ENCODE assay signal across 27 cellular contexts in genomic region chr2:111015256-111015655, GRCh38.
"Had no signal": no experiment of that assay in that cellular context is flagged by ENCODE, and none has a peak within 500 bp of the region (broad histone marks: within the 10 kb centered on the region; RNA-seq: fewer than 3 reads in every experiment).

No MANE protein-coding gene starts in this region.

- H3K4me3 ChIP-seq: cardiac muscle cell, coronary artery, dorsolateral prefrontal cortex, left ventricle myocardium inferior, lung, testis, transverse colon had no signal

- FAIRE-seq: frontal cortex, urothelium cell line had no signal

- H3K9me3 Mint-ChIP-seq: activated CD4-positive, alpha-beta T cell treated with anti-CD3 and anti-CD28 coated beads, Interleukin-2, amount 10 ng/mL, durations not matched to agents 24 days and 14 days had no signal

- ATAC-seq: activated CD8-positive, alpha-beta memory T cell treated with anti-CD3 and anti-CD28 coated beads, Interleukin-2, amount 10 ng/mL, durations not matched to agents 7 days and 5 days; right cardiac atrium had no signal

- DNase-seq: activated CD4-positive, alpha-beta memory T cell treated with anti-CD3 and anti-CD28 coated beads, Interleukin-2, amount 10 ng/mL, durations not matched to agents 7 days and 5 days; activated CD4-positive, alpha-beta T cell treated with anti-CD3 and anti-CD28 coated beads, Interleukin-2, amount 10 ng/mL, durations not matched to agents 24 days and 14 days; activated CD8-positive, alpha-beta memory T cell treated with anti-CD3 and anti-CD28 coated beads, Interleukin-2, amount 10 ng/mL, durations not matched to agents 7 days and 5 days; activated gamma-delta T cell; anterior cingulate cortex; cerebellar nuclear complex; dorsolateral prefrontal cortex; effector memory CD4-positive, alpha-beta T cell; left ventricle myocardium inferior; mesendoderm; posterior cingulate gyrus; right cardiac atrium; stimulated activated CD4-positive, alpha-beta T cell treated with anti-CD3 and anti-CD28 coated beads, Interleukin-15, amount 100 ng/mL, for 24 hours; stimulated activated CD4-positive, alpha-beta T cell treated with anti-CD3 and anti-CD28 coated beads, Interleukin-2, amount 100 ng/mL, for 24 hours; stimulated activated naive CD4-positive, alpha-beta T cell; T-helper 1 cell; testis; transverse colon had no signal

- H3K27ac Mint-ChIP-seq: activated CD4-positive, alpha-beta memory T cell treated with anti-CD3 and anti-CD28 coated beads, Interleukin-2, amount 10 ng/mL, durations not matched to agents 7 days and 5 days; activated CD4-positive, alpha-beta T cell treated with anti-CD3 and anti-CD28 coated beads, Interleukin-2, amount 10 ng/mL, durations not matched to agents 24 days and 14 days; activated CD8-positive, alpha-beta memory T cell treated with anti-CD3 and anti-CD28 coated beads, Interleukin-2, amount 10 ng/mL, durations not matched to agents 7 days and 5 days; activated naive CD4-positive, alpha-beta T cell treated with anti-CD3 and anti-CD28 coated beads, Interleukin-2, amount 50 U/mL, for 24 hours; activated T-helper 1 cell treated with anti-CD3 and anti-CD28 coated beads, Interleukin-12 subunit alpha, Interleukin-12 subunit beta, Interleukin-2, Interleukin-4 antibody, amounts not matched to agents 30 ng/mL and 10 ng/mL and 1 ng/mL, durations not matched to agents 14 hours and 24 hours and 36 hours; nephron; T-helper 2 cell treated with Interferon-gamma antibody and Interleukin-4, amounts not matched to agents 5 μg/mL and 100 μg/mL, for 36 hours had no signal

- H3K4me1 ChIP-seq: left ventricle myocardium inferior, testis had no signal

- H3K27ac ChIP-seq: cardiac muscle cell, coronary artery, dorsolateral prefrontal cortex, left ventricle myocardium inferior, testis had no signal

- H3K36me3 Mint-ChIP-seq: activated CD8-positive, alpha-beta memory T cell treated with anti-CD3 and anti-CD28 coated beads, Interleukin-2, amount 10 ng/mL, durations not matched to agents 7 days and 5 days had no signal

- H3K36me3 ChIP-seq: cardiac muscle cell, left ventricle myocardium inferior, transverse colon had no signal

- H3K4me3 Mint-ChIP-seq: activated CD4-positive, alpha-beta memory T cell treated with anti-CD3 and anti-CD28 coated beads, Interleukin-2, amount 10 ng/mL, durations not matched to agents 7 days and 5 days; activated CD4-positive, alpha-beta T cell treated with anti-CD3 and anti-CD28 coated beads, Interleukin-2, amount 10 ng/mL, durations not matched to agents 24 days and 14 days; activated CD8-positive, alpha-beta memory T cell treated with anti-CD3 and anti-CD28 coated beads, Interleukin-2, amount 10 ng/mL, durations not matched to agents 7 days and 5 days; activated naive CD4-positive, alpha-beta T cell treated with anti-CD3 and anti-CD28 coated beads, Interleukin-2, amount 50 U/mL, for 24 hours; activated T-helper 1 cell treated with anti-CD3 and anti-CD28 coated beads, Interleukin-12 subunit alpha, Interleukin-12 subunit beta, Interleukin-2, Interleukin-4 antibody, amounts not matched to agents 30 ng/mL and 10 ng/mL and 1 ng/mL, durations not matched to agents 14 hours and 24 hours and 36 hours; nephron; T-helper 2 cell treated with Interferon-gamma antibody and Interleukin-4, amounts not matched to agents 5 μg/mL and 100 μg/mL, for 36 hours had no signal

- H3K9me3 ChIP-seq: testis had no signal

- H3K27me3 ChIP-seq: cardiac muscle cell, dorsolateral prefrontal cortex, testis, transverse colon had no signal

- H3K4me1 Mint-ChIP-seq: activated CD4-positive, alpha-beta memory T cell treated with anti-CD3 and anti-CD28 coated beads, Interleukin-2, amount 10 ng/mL, durations not matched to agents 7 days and 5 days; activated CD4-positive, alpha-beta T cell treated with anti-CD3 and anti-CD28 coated beads, Interleukin-2, amount 10 ng/mL, durations not matched to agents 24 days and 14 days had no signal
